In the genomic region with DNA sequence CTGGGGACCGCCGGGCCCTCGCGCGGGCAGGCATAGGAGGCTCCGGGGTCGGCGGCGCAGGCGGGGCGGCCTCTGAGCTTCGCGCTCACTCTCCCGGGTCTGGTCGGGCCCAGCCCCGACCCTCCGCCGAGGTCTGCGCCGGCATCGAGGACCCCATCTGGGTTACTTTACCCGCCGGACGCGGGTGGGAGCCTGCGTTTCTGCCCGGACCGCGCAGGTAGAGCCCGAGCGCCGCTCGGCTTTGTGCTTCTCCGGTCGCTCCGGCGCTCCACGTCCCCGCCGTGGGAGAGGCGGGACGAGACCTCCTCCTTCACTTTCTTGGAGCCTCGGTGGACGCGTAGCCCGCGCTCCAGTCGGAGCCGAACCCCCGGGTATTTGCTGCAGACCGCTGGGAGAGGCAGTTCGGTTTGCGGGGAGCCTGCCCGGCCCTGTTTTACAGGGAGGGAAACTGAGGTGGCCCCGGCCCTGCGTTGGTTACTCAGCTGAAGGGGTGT, we compare ENCODE assay signal across 8 cellular contexts.
DNase-seq lines count a peak whose midpoint lies in the region; ATAC-seq and TF ChIP-seq lines count a peak whose summit lies in the region.

No MANE protein-coding gene starts in this region.

- H3K27me3 ChIP-seq in H7 (ENCODE audit: control insufficient read depth, insufficient read depth, low read length) (peaks cover 68% of the 10 kb centered on the region), right atrium auricular region (no peaks in the 10 kb centered on the region), skeletal muscle tissue (ENCODE audit: control insufficient read depth in 3 of 3, insufficient read depth in 3 of 3, low read length in 3 of 3) (peaks cover 32 to 67% (median 64%) of the 10 kb centered on the region in 3 donors)

- H3K27ac ChIP-seq in right atrium auricular region (no peak overlapping the region), skeletal muscle tissue (ENCODE audit: low read depth, low read length) (no peak overlapping the region)

- H3K9me3 ChIP-seq in right atrium auricular region (no peaks in the 10 kb centered on the region), skeletal muscle tissue (ENCODE audit: control insufficient read depth in 3 of 3, low read length in 3 of 3) (no peaks in the 10 kb centered on the region)

- CTCF ChIA-PET in activated CD8-positive, alpha-beta T cell treated with anti-CD3 and anti-CD28 coated beads, Interleukin-2, amount 10 ng/mL, durations not matched to agents 7 days and 5 days (lab: Charles Lee): no interaction called here

- no peaks in the 10 kb centered on the region for H3K9me3 Mint-ChIP-seq in activated CD8-positive, alpha-beta T cell treated with anti-CD3 and anti-CD28 coated beads, Interleukin-2, amount 10 ng/mL, durations not matched to agents 7 days and 5 days (ENCODE audit: insufficient read depth)

- H3K4me3 ChIP-seq in H7 (ENCODE audit: insufficient read depth, low read depth, low read length) (peak overlapping the region; percentile 38), right atrium auricular region (peak overlapping the region; percentile 49 to 61), skeletal muscle tissue (ENCODE audit: low read length in 3 of 3) (peak overlapping the region; percentile 4 to 45 (median 30))

- POLR2A ChIA-PET in activated CD8-positive, alpha-beta T cell treated with anti-CD3 and anti-CD28 coated beads, Interleukin-2, amount 10 ng/mL, durations not matched to agents 7 days and 5 days (lab: Charles Lee): no interaction called here

- H3K27ac Mint-ChIP-seq in activated CD8-positive, alpha-beta T cell treated with anti-CD3 and anti-CD28 coated beads, Interleukin-2, amount 10 ng/mL, durations not matched to agents 7 days and 5 days: no peak overlapping the region

- H3K4me1 Mint-ChIP-seq in activated CD8-positive, alpha-beta T cell treated with anti-CD3 and anti-CD28 coated beads, Interleukin-2, amount 10 ng/mL, durations not matched to agents 7 days and 5 days (ENCODE audit: low read depth): peaks cover 38% of the 10 kb centered on the region

- ATAC-seq in activated CD8-positive, alpha-beta T cell treated with anti-CD3 and anti-CD28 coated beads, Interleukin-2, amount 10 ng/mL, durations not matched to agents 7 days and 5 days: no peak
- no peak for ATAC-seq in HG02610 (IDR thresholded peaks at IDR 0.05; ENCODE audit: unreplicated experiment)

- peak overlapping the region in 1 of 3 donors; percentile 50 for H3K9ac ChIP-seq in skeletal muscle tissue (ENCODE audit: low read depth in 1 of 3, low read length in 3 of 3)

- H3K4me1 ChIP-seq in right atrium auricular region (peaks cover 0 to 10% of the 10 kb centered on the region in 2 donors), skeletal muscle tissue (ENCODE audit: control insufficient read depth in 3 of 3, insufficient read depth in 3 of 3, low read length in 3 of 3) (peaks cover 8 to 12% (median 11%) of the 10 kb centered on the region in 3 donors)

- DNase-seq in H7 (peak; percentile 90), right atrium auricular region (ENCODE audit: low spot score) (no peak), amniotic stem cell (lab: John Stamatoyannopoulos, UW) (no peak), NCI-H1930 (lab: John Stamatoyannopoulos, UW) (no peak), kidney tubule cell (ENCODE audit: low spot score) (no peak)
- DNase-seq in activated CD8-positive, alpha-beta T cell treated with anti-CD3 and anti-CD28 coated beads, Interleukin-2, amount 10 ng/mL, durations not matched to agents 7 days and 5 days: no peak

- H3K4me3 Mint-ChIP-seq in activated CD8-positive, alpha-beta T cell treated with anti-CD3 and anti-CD28 coated beads, Interleukin-2, amount 10 ng/mL, durations not matched to agents 7 days and 5 days: peak overlapping the region; percentile 12

- peaks cover 68% of the 10 kb centered on the region for H3K27me3 Mint-ChIP-seq in activated CD8-positive, alpha-beta T cell treated with anti-CD3 and anti-CD28 coated beads, Interleukin-2, amount 10 ng/mL, durations not matched to agents 7 days and 5 days (ENCODE audit: low read depth)

- no peaks in the 10 kb centered on the region for H3K36me3 ChIP-seq in H7 (replicated peaks; ENCODE audit: control insufficient read depth, insufficient read depth, low read length)
- H3K36me3 ChIP-seq in right atrium auricular region: no peaks in the 10 kb centered on the region
- no peaks in the 10 kb centered on the region for H3K36me3 ChIP-seq in skeletal muscle tissue (ENCODE audit: control insufficient read depth in 3 of 3, insufficient read depth in 3 of 3, low read length in 3 of 3)

- no peak for TF ChIP-seq CTCF in right atrium auricular region (IDR thresholded peaks at IDR 0.05)

- H3K36me3 Mint-ChIP-seq in activated CD8-positive, alpha-beta T cell treated with anti-CD3 and anti-CD28 coated beads, Interleukin-2, amount 10 ng/mL, durations not matched to agents 7 days and 5 days (ENCODE audit: low read depth): no peaks in the 10 kb centered on the region
